In genomic region chr7:112207106-112207592, GRCh38 we compare ENCODE assay signal across 8 cellular contexts. TPM values are rescaled to one million over a fixed set of nuclear protein-coding genes. Genes with fewer than 3 reads are reported as not detected.
A peak's percentile ranks its signal among the peaks of the same experiment; 100 is the strongest.
DNase-seq lines count a peak whose midpoint lies in the region; ATAC-seq and TF ChIP-seq lines count a peak whose summit lies in the region.

No MANE protein-coding gene starts in this region.

- ATAC-seq in omental fat pad (ENCODE audit: low FRiP score) (no peak), HG03378 (IDR thresholded peaks at IDR 0.05; ENCODE audit: unreplicated experiment) (no peak)

- peak overlapping the region; percentile 91 for H3K4me3 Mint-ChIP-seq in MCF 10A (ENCODE audit: unreplicated experiment)

- TF ChIP-seq CTCF in GM06990 (IDR thresholded peaks at IDR 0.05; ENCODE audit: insufficient read depth, low read length, poor library complexity, severe bottlenecking), result no peak
- TF ChIP-seq CTCF in LNCaP clone FGC (IDR thresholded peaks at IDR 0.05; ENCODE audit: control insufficient read depth, extremely low read depth, insufficient read depth), result no peak
- TF ChIP-seq CTCF in MCF 10A (IDR thresholded peaks at IDR 0.05; ENCODE audit: unreplicated experiment), result no peak
- TF ChIP-seq CTCF in omental fat pad (IDR thresholded peaks at IDR 0.05), result no peak

- peak overlapping the region; percentile 64 for H3K27ac ChIP-seq in urinary bladder (ENCODE audit: low read depth)

- H3K4me1 ChIP-seq in urinary bladder (ENCODE audit: insufficient read depth), result no peaks in the 10 kb centered on the region

- BruUV-seq in MCF 10A (replicated peaks; lab: Mats Ljungman, UMichigan), result no TSS peak

- H3K36me3 ChIP-seq in GM06990 (ENCODE audit: control insufficient read depth, insufficient read depth, low read length) (no peaks in the 10 kb centered on the region), urinary bladder (ENCODE audit: insufficient read depth) (no peaks in the 10 kb centered on the region)

- no peaks in the 10 kb centered on the region for H3K9me3 Mint-ChIP-seq in MCF 10A (ENCODE audit: unreplicated experiment)

- no peaks in the 10 kb centered on the region for H3K36me3 Mint-ChIP-seq in MCF 10A (ENCODE audit: insufficient read depth, unreplicated experiment)

- DNase-seq in GM06990 (ENCODE audit: extremely low read depth, insufficient read length) (no peak), LNCaP clone FGC (ENCODE audit: low read depth) (no peak), MCF 10A (ENCODE audit: unreplicated experiment) (peak; percentile 14), lung microvascular endothelial cell (ENCODE audit: low read depth in 2 of 2) (peak; percentile 19 to 20), omental fat pad (ENCODE audit: low spot score) (no peak)
- DNase-seq in stimulated activated CD4-positive, alpha-beta T cell treated with anti-CD3 and anti-CD28 coated beads, Interleukin-15, amount 100 ng/mL, for 24 hours, result no peak

- H3K27ac Mint-ChIP-seq in MCF 10A (ENCODE audit: low read depth, unreplicated experiment), result peak overlapping the region; percentile 95

- POLR2A ChIA-PET in MCF 10A (lab: Yijun Ruan, JAX), result interaction anchor here (0.7 to 7.0 kb wide), 17 partner anchors 9 to 1726 kb away, joined by 3 to 126 read pairs (median 5); partner anchors contain the start of gene IFRD1

- intact Hi-C loops in MCF 10A (cut with micrococcal nuclease), result loop anchor here (2.0 to 5.0 kb wide), 2 partner anchors 185 to 208 kb away; no protein-coding TSS in a partner anchor

- under 1% methylated on average over 8 of the region's 8 CpGs for WGBS in urinary bladder

- H3K4me3 ChIP-seq in GM06990 (replicated peaks; ENCODE audit: low read depth, low read length), result peak overlapping the region; percentile 81
- peak overlapping the region; percentile 89 for H3K4me3 ChIP-seq in LNCaP clone FGC (ENCODE audit: low read depth, low read length)
- H3K4me3 ChIP-seq in urinary bladder (ENCODE audit: low read depth, low read length), result peak overlapping the region; percentile 81

- CTCF ChIA-PET in MCF 10A (lab: Yijun Ruan, JAX), result interaction anchor here (0.6 to 1.5 kb wide), 5 partner anchors 29 to 279 kb away, joined by 3 to 7 read pairs (median 3); no protein-coding TSS in a partner anchor

- peaks cover 23% of the 10 kb centered on the region for H3K4me1 Mint-ChIP-seq in MCF 10A (ENCODE audit: insufficient read depth, unreplicated experiment)

- no peaks in the 10 kb centered on the region for H3K27me3 ChIP-seq in GM06990 (replicated peaks; ENCODE audit: control insufficient read depth, insufficient read depth, low read length)

- H3K27me3 Mint-ChIP-seq in MCF 10A (ENCODE audit: insufficient read depth, unreplicated experiment), result no peaks in the 10 kb centered on the region

RNA-seq across cellular contexts. Expression of gene ZNF277, which starts 0.7 kb away (rescaled TPM):
- 17.1 and 19.9 TPM in 2 replicates for total RNA-seq in MCF 10A (2022)
- total RNA-seq in lung microvascular endothelial cell, result 34.9 and 45.3 TPM in 2 replicates
- total RNA-seq in urinary bladder, result 53.1 TPM
- 18.6 TPM for polyA plus RNA-seq in urinary bladder
- 10 to 100 TPM; 15.9 to 24.9 (median 19.3) TPM for total RNA-seq in omental fat pad

RNA-seq across cellular contexts. Expression of gene DOCK4, which starts 0.9 kb away (rescaled TPM):
- 28.0 and 31.4 TPM in 2 replicates for total RNA-seq in MCF 10A (2022)
- total RNA-seq in lung microvascular endothelial cell, result 57.1 and 58.6 TPM in 2 replicates
- total RNA-seq in urinary bladder, result 46.5 TPM
- polyA plus RNA-seq in urinary bladder, result 5.9 TPM
- total RNA-seq in omental fat pad, result 10 to 100 TPM; 47.5 to 86.9 (median 59.7) TPM

Comparison
In these comparisons a context has a peak if more than half of its experiments do, and no peak if none do; other contexts are left out.
1. DNase-seq: peak in MCF 10A (single experiment) and lung microvascular endothelial cell (2 of 2); none in GM06990 (single experiment), LNCaP clone FGC (single experiment), omental fat pad (single experiment) and stimulated activated CD4-positive, alpha-beta T cell treated with anti-CD3 and anti-CD28 coated beads, Interleukin-15, amount 100 ng/mL, for 24 hours (single experiment).
2. Peak in every context shown above with its lines, with median percentiles within 50 percentile points of each other: H3K4me3 ChIP-seq.